Comparison of ENCODE assay signal across 12 cellular contexts in the genomic region with DNA sequence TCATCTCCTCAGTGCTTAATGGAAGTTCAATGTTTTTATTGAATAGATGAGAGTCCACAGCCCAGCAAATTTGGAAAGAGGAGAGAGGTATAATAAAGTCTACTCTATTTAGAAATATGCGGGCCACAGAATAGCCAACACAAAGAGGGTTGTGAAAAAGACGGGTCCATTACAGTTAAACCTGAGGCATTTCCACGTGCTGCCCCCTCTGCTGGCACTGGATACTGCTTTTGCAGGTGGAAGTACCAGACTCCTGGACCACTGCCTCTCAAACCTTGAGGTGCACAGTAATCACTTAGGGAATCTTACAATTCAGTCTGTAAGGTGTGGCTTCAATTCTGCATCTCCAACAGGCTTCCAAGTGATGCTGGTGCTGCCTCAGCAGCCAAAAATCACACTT. TPM values are rescaled to one million over a fixed set of nuclear protein-coding genes. Genes with fewer than 3 reads are reported as not detected.
DNase-seq lines count a peak whose midpoint lies in the region; ATAC-seq and TF ChIP-seq lines count a peak whose summit lies in the region.
"Had no signal": no experiment of that assay in that cellular context is flagged by ENCODE, and none has a peak within 500 bp of the region (broad histone marks: within the 10 kb centered on the region; RNA-seq: fewer than 3 reads in every experiment).

No MANE protein-coding gene starts in this region.

- no peak overlapping the region for H3K4me2 ChIP-seq in DOHH2 (ENCODE audit: low read length)

- POLR2A ChIA-PET in A673 (lab: Charles Lee; ENCODE audit: low non-redundant PET) (no interaction called here), Panc1 (lab: Charles Lee) (no interaction called here)

- H3K9me2 ChIP-seq in DOHH2 (replicated peaks; ENCODE audit: control insufficient read depth, low read length): no peaks in the 10 kb centered on the region

- H3K4me1 ChIP-seq in A673 (ENCODE audit: insufficient read depth, low read length, poor library complexity, severe bottlenecking) (no peaks in the 10 kb centered on the region), DOHH2 (ENCODE audit: control insufficient read depth, low read length) (peaks cover 17% of the 10 kb centered on the region), Panc1 (ENCODE audit: control insufficient read depth, insufficient read depth, low read length) (peaks cover 16% of the 10 kb centered on the region)

- TF ChIP-seq CTCF in A673 (conservative IDR thresholded peaks at IDR 0.05; ENCODE audit: low read depth, low read length) (0 out of 2 replicates have a peak, but pooled peaks have one; percentile 21), DOHH2 (IDR thresholded peaks at IDR 0.05; ENCODE audit: low read depth, low read length, poor library complexity, severe bottlenecking) (peak; percentile 37), Panc1 (IDR thresholded peaks at IDR 0.05) (peak; percentile 61), fibroblast of villous mesenchyme (IDR thresholded peaks at IDR 0.05; ENCODE audit: insufficient read depth, low read depth, low read length) (peak; percentile 7)

- peaks cover 16% of the 10 kb centered on the region for H3K79me2 ChIP-seq in DOHH2 (ENCODE audit: control insufficient read depth, low read length)

- H3K9me3 ChIP-seq in A673 (ENCODE audit: low read depth, low read length, poor library complexity, severe bottlenecking) (no peaks in the 10 kb centered on the region), DOHH2 (ENCODE audit: control insufficient read depth, insufficient read depth, low read length) (no peaks in the 10 kb centered on the region), Panc1 (ENCODE audit: control insufficient read depth, insufficient read depth, low read depth, low read length) (no peaks in the 10 kb centered on the region)

- DNase-seq in A673 (ENCODE audit: low spot score): no peak
- DNase-seq in Panc1 (ENCODE audit: low read depth, low spot score): no peak
- DNase-seq in fibroblast of villous mesenchyme (ENCODE audit: low read depth): no peak
- no peak for DNase-seq in AG20443 (ENCODE audit: low spot score)
- DNase-seq in NCI-H1694 treated with DMSO at 0.1 percent for 48 hours (lab: John Stamatoyannopoulos, UW): no peak
- DNase-seq in Right ventricle myocardium superior: no peak
- DNase-seq in NCI-H2107 treated with DMSO at 0.1 percent for 48 hours (lab: John Stamatoyannopoulos, UW; ENCODE audit: unreplicated experiment): no peak
- DNase-seq: activated CD8-positive, alpha-beta memory T cell treated with anti-CD3 and anti-CD28 coated beads for 24 hours; midbrain; retina; SW 1271 had no signal

- H3K4me3 ChIP-seq in A673 (ENCODE audit: low read depth, low read length, poor library complexity, severe bottlenecking): no peak overlapping the region
- H3K4me3 ChIP-seq in DOHH2 (ENCODE audit: low read length): no peak overlapping the region
- H3K4me3 ChIP-seq in Panc1 (ENCODE audit: low read depth in 2 of 2, low read length in 2 of 2): no peak overlapping the region
- no peak overlapping the region for H3K4me3 ChIP-seq in fibroblast of villous mesenchyme (ENCODE audit: low read depth, low read length)

- intact Hi-C loops in A673 (cut with micrococcal nuclease; ENCODE audit: unreplicated experiment): no loop called here
- intact Hi-C loops in Panc1 (cut with micrococcal nuclease; ENCODE audit: unreplicated experiment): no loop called here
- intact Hi-C loops in Right ventricle myocardium superior (cut with DNase I): no loop called here

- no peaks in the 10 kb centered on the region for H3K36me3 ChIP-seq in A673 (ENCODE audit: insufficient read depth, low read length, poor library complexity, severe bottlenecking)
- H3K36me3 ChIP-seq in DOHH2 (ENCODE audit: control insufficient read depth, low read length): 0 out of 2 replicates have a peak, but pooled peaks cover 3% of the 10 kb centered on the region
- H3K36me3 ChIP-seq in Panc1 (ENCODE audit: control insufficient read depth, insufficient read depth, low read length): no peaks in the 10 kb centered on the region; the same call in 1 of the 2 replicates

- CTCF ChIA-PET in A673 (lab: Charles Lee): no interaction called here
- CTCF ChIA-PET in Panc1 (lab: Charles Lee): no interaction called here

- in situ Hi-C loops in Panc1 (cut with HindIII; ENCODE audit: low pct_unique_long_range_greater_than_20kb, low sequenced_read_pairs): no loop called here

- H3F3A ChIP-seq in DOHH2 (ENCODE audit: control insufficient read depth, insufficient read depth): peaks cover 8% of the 10 kb centered on the region

- no peaks in the 10 kb centered on the region for H3K27me3 ChIP-seq in A673 (replicated peaks; ENCODE audit: insufficient read depth, low read depth, low read length, poor library complexity)
- H3K27me3 ChIP-seq in DOHH2 (ENCODE audit: control insufficient read depth, low read length): no peaks in the 10 kb centered on the region
- no peaks in the 10 kb centered on the region; the same call in 1 of the 2 replicates for H3K27me3 ChIP-seq in Panc1 (ENCODE audit: control insufficient read depth, insufficient read depth, low read length)

- no TSS peak for BruUV-seq in A673 (replicated peaks; lab: Mats Ljungman, UMichigan)
- no TSS peak for BruUV-seq in Panc1 (replicated peaks; lab: Mats Ljungman, UMichigan)

- H3K27ac ChIP-seq in A673 (ENCODE audit: low read depth, low read length, poor library complexity, severe bottlenecking) (no peak overlapping the region), DOHH2 (ENCODE audit: low read depth, low read length) (no peak overlapping the region), Panc1 (ENCODE audit: low read length) (no peak overlapping the region)

- no peaks in the 10 kb centered on the region for H4K20me1 ChIP-seq in DOHH2 (ENCODE audit: control insufficient read depth, insufficient read depth, low read depth, low read length)

- no peak for ATAC-seq in Panc1
- ATAC-seq in Right ventricle myocardium superior (ENCODE audit: poor library complexity): no peak

RNA-seq across cellular contexts. Expression of a gene that starts 3.0 kb away (rescaled TPM):
- 41.6 and 50.3 TPM in 2 replicates for total RNA-seq in A673 (2021)
- total RNA-seq in Panc1 (2021; ENCODE audit: unreplicated experiment): 66.3 TPM
- polyA plus RNA-seq in Panc1 (2012; ENCODE audit: insufficient read length): 23.9 TPM
- total RNA-seq in fibroblast of villous mesenchyme: 43.5 and 93.7 TPM in 2 replicates
- 57.3 TPM for total RNA-seq in Right ventricle myocardium superior

Comparison
In these comparisons a context has a peak if more than half of its experiments do, and no peak if none do; other contexts are left out.
1. CTCF ChIP-seq: peak in every context shown above with its lines; median percentile 61 in Panc1; 37 in DOHH2; 21 in A673; 7 in fibroblast of villous mesenchyme.